Comparison of ENCODE assay signal across 16 cellular contexts in the genomic region with DNA sequence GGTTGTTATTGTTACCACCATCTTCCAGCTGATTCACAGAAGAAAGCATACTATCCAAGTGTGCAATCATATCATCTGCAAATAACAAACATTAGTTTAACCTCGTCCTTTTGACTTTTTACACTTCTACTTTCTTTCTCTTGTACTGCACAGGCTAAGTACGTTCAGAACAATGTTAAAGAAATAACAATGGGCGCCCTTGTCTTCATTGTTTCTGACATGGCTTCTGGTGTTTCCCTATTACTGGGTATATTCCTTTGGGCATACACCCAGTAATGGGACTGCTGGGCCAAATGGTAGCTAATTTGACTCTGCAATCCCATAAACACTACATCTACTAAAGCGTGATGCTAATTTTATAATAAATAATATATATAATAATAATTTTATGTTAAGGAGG.
DNase-seq lines count a peak whose midpoint lies in the region; TF ChIP-seq lines count a peak whose summit lies in the region.
"Had no signal": no experiment of that assay in that cellular context is flagged by ENCODE, and none has a peak within 500 bp of the region (broad histone marks: within the 10 kb centered on the region; RNA-seq: fewer than 3 reads in every experiment).

No MANE protein-coding gene starts in this region.

- H3K27me3 ChIP-seq in BE2C, result no peaks in the 10 kb centered on the region; the same call in 1 of the 2 replicates
- H3K27me3 ChIP-seq: BLaER1 had no signal

- H3K9me3 ChIP-seq in BE2C, result no peaks in the 10 kb centered on the region
- H3K9me3 ChIP-seq: A549, BLaER1, Caco-2 had no signal

- H3K36me3 ChIP-seq in BE2C, result no peaks in the 10 kb centered on the region

- no peaks in the 10 kb centered on the region for H3K4me1 ChIP-seq in BE2C
- H3K4me1 ChIP-seq: A549, BLaER1, Caco-2 had no signal

- DNase-seq in globus pallidus (ENCODE audit: low spot score), result peak; percentile 69
- DNase-seq in midbrain (lab: John Stamatoyannopoulos, UW), result peak; percentile 52
- DNase-seq in pons (ENCODE audit: low spot score), result peak; percentile 83
- no peak for DNase-seq in NCI-H1436 (lab: John Stamatoyannopoulos, UW)
- DNase-seq in NAMALWA (ENCODE audit: low spot score), result no peak
- DNase-seq in NCI-H510A (lab: John Stamatoyannopoulos, UW), result no peak
- DNase-seq in BE2C, result no peak
- DNase-seq: Caco-2; CD8-positive, alpha-beta memory T cell; DND-41; GDM1; H7; IMR-90 had no signal

- no peak overlapping the region for H3K4me3 ChIP-seq in BE2C (ENCODE audit: low read depth, low read length)
- H3K4me3 ChIP-seq: A549, BLaER1, GM23338 had no signal

- no peak for TF ChIP-seq CTCF in BE2C (IDR thresholded peaks at IDR 0.05; ENCODE audit: low read depth, low read length)

Comparison
In these comparisons a context has a peak if more than half of its experiments do, and no peak if none do; other contexts are left out.
1. DNase-seq: peak in globus pallidus (single experiment), midbrain (single experiment) and pons (single experiment); none in NCI-H1436 (single experiment), NAMALWA (single experiment), NCI-H510A (single experiment) and BE2C (single experiment).